ENCODE assay signal across 17 cellular contexts in the genomic region with DNA sequence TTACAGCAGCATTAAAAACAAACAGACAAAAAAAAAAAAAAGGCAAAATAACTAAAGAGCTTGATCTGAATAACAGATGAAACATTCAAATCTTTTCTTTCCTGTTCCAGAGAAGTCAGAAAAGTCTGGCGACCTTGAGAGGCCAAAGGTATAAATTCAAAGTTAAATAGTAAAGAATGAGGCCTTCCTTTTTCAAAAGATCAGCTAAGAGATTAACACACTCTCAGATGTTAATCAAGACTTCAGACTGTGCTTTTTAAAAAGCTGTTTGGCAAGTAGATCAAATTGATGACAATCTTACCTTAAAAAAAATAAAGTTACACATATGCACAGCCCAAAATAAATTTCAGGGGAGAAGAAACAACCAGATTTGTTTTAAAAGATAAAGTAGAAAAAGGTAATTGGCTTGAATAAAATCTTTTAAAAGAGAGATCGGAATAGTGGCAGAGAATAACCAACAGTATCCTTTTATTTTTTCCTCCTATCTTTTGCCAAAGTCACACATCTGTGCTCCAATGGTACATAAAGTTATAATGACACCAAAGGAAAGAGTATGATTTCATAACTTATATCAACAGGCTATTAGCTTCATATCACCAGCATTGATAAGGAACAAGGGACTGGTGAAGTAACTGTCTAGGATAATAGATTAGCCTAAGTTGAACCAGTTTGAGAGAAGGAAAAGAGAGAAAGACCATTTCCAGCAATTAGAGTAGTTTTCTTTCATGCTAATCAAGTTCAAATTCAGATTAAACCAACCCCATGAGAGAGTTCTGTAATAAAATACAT.
DNase-seq lines count a peak whose midpoint lies in the region; ATAC-seq and TF ChIP-seq lines count a peak whose summit lies in the region.
"Had no signal": no experiment of that assay in that cellular context is flagged by ENCODE, and none has a peak within 500 bp of the region (broad histone marks: within the 10 kb centered on the region; RNA-seq: fewer than 3 reads in every experiment).

No MANE protein-coding gene starts in this region.

- H3K27me3 ChIP-seq in H9 (ENCODE audit: insufficient read depth, low read length) (no peaks in the 10 kb centered on the region), muscle layer of duodenum (ENCODE audit: low read depth, low read length) (no peaks in the 10 kb centered on the region), subcutaneous abdominal adipose tissue (ENCODE audit: control insufficient read depth in 5 of 5, insufficient read depth in 4 of 5, low read length in 5 of 5) (no peaks in the 10 kb centered on the region)
- H3K27me3 ChIP-seq in CD8-positive, alpha-beta T cell (ENCODE audit: insufficient read depth, low read length), result no peaks in the 10 kb centered on the region
- H3K27me3 ChIP-seq: Peyer's patch had no signal

- H3K9ac ChIP-seq in H9 (ENCODE audit: extremely low read depth, insufficient read length, low read length) (no peak overlapping the region), subcutaneous abdominal adipose tissue (ENCODE audit: low read length in 5 of 5) (no peak overlapping the region)

- no peak overlapping the region for H3K56ac ChIP-seq in H9 (ENCODE audit: insufficient read length, low read depth, low read length)

- H2BK15ac ChIP-seq in H9 (ENCODE audit: low read depth, low read length), result no peak overlapping the region

- H3K27ac ChIP-seq in H9 (ENCODE audit: insufficient read length, low read depth, low read length), result no peak overlapping the region
- H3K27ac ChIP-seq in muscle layer of duodenum (ENCODE audit: low read length), result peak overlapping the region; percentile 73
- peak overlapping the region; percentile 20 for H3K27ac ChIP-seq in subcutaneous abdominal adipose tissue (ENCODE audit: low read depth, low read length)
- no peak overlapping the region for H3K27ac ChIP-seq in CD8-positive, alpha-beta T cell (ENCODE audit: low read depth, low read length)

- no peaks in the 10 kb centered on the region for H3K9me3 Mint-ChIP-seq in H9
- no peaks in the 10 kb centered on the region for H3K9me3 Mint-ChIP-seq in central memory CD8-positive, alpha-beta T cell
- H3K9me3 Mint-ChIP-seq in CD8-positive, alpha-beta T cell, result no peaks in the 10 kb centered on the region
- H3K9me3 Mint-ChIP-seq: T-cell had no signal

- peaks cover 10 to 19% (median 15%) of the 10 kb centered on the region in 3 experiments; a peak in 6 of 7 replicates for H3K36me3 Mint-ChIP-seq in H9 (ENCODE audit: insufficient read depth in 1 of 3, low read depth in 3 of 3)
- H3K36me3 Mint-ChIP-seq in central memory CD8-positive, alpha-beta T cell (ENCODE audit: insufficient read depth), result peaks cover 23% of the 10 kb centered on the region
- H3K36me3 Mint-ChIP-seq in CD8-positive, alpha-beta T cell, result peaks cover 44% of the 10 kb centered on the region

- no peaks in the 10 kb centered on the region for H3K27me3 Mint-ChIP-seq in H9 (ENCODE audit: low read depth)
- H3K27me3 Mint-ChIP-seq in central memory CD8-positive, alpha-beta T cell, result no peaks in the 10 kb centered on the region
- no peaks in the 10 kb centered on the region for H3K27me3 Mint-ChIP-seq in CD8-positive, alpha-beta T cell (ENCODE audit: low read depth)
- H3K27me3 Mint-ChIP-seq: T-cell had no signal

- H3K4me1 Mint-ChIP-seq in H9, result peaks cover 13 to 15% of the 10 kb centered on the region in 2 experiments
- H3K4me1 Mint-ChIP-seq in central memory CD8-positive, alpha-beta T cell, result no peaks in the 10 kb centered on the region
- H3K4me1 Mint-ChIP-seq in CD8-positive, alpha-beta T cell (ENCODE audit: low read depth), result no peaks in the 10 kb centered on the region

- H2BK20ac ChIP-seq in H9 (ENCODE audit: low read depth, low read length, poor library complexity, severe bottlenecking), result no peak overlapping the region

- no peaks in the 10 kb centered on the region for H3K4me1 ChIP-seq in H9 (ENCODE audit: insufficient read depth, low read length)
- peaks cover 5 to 38% of the 10 kb centered on the region in 2 donors for H3K4me1 ChIP-seq in muscle layer of duodenum (ENCODE audit: control insufficient read depth in 1 of 2, insufficient read depth in 2 of 2, low read length in 2 of 2)
- H3K4me1 ChIP-seq in subcutaneous abdominal adipose tissue (ENCODE audit: control insufficient read depth in 5 of 5, insufficient read depth in 5 of 5, low read length in 5 of 5), result peaks cover 0 to 5% (median 0%) of the 10 kb centered on the region in 5 donors
- no peaks in the 10 kb centered on the region for H3K4me1 ChIP-seq in CD8-positive, alpha-beta T cell (ENCODE audit: insufficient read depth, low read length)
- H3K4me1 ChIP-seq: Peyer's patch had no signal

- no peak overlapping the region for H2AK5ac ChIP-seq in H9 (ENCODE audit: insufficient read length, low read length)

- H3K9me3 ChIP-seq in H9 (ENCODE audit: control insufficient read depth, low read depth, low read length) (no peaks in the 10 kb centered on the region), muscle layer of duodenum (ENCODE audit: control insufficient read depth in 1 of 2, low read length in 2 of 2) (no peaks in the 10 kb centered on the region), subcutaneous abdominal adipose tissue (ENCODE audit: control insufficient read depth in 5 of 5, low read length in 5 of 5) (no peaks in the 10 kb centered on the region)
- no peaks in the 10 kb centered on the region for H3K9me3 ChIP-seq in CD8-positive, alpha-beta T cell (ENCODE audit: low read length)
- H3K9me3 ChIP-seq: Peyer's patch had no signal

- intact Hi-C loops in CD8-positive, alpha-beta T cell (cut with DNase I, micrococcal nuclease), result no loop called here

- no peaks in the 10 kb centered on the region for H3K79me1 ChIP-seq in H9 (ENCODE audit: insufficient read depth, low read depth, low read length, poor library complexity, severe bottlenecking)

- H3K79me2 ChIP-seq in H9 (ENCODE audit: insufficient read depth, low read length), result no peaks in the 10 kb centered on the region; the same call in 1 of the 2 replicates

- H3K4me3 ChIP-seq in muscle layer of duodenum (ENCODE audit: low read depth in 1 of 2, low read length in 2 of 2) (no peak overlapping the region), subcutaneous abdominal adipose tissue (ENCODE audit: low read depth in 1 of 5, low read length in 5 of 5) (no peak overlapping the region)
- no peak overlapping the region for H3K4me3 ChIP-seq in CD8-positive, alpha-beta T cell (ENCODE audit: low read depth, low read length)
- H3K4me3 ChIP-seq: Peyer's patch had no signal

- no peak overlapping the region for H4K5ac ChIP-seq in H9 (ENCODE audit: insufficient read length, low read depth, low read length)

- CTCF ChIA-PET in CD8-positive, alpha-beta T cell (lab: Charles Lee), result no interaction called here

- ATAC-seq in central memory CD8-positive, alpha-beta T cell (replicated peaks; ENCODE audit: extremely low read depth, poor library complexity, severe bottlenecking), result no peak
- no peak for ATAC-seq in CD8-positive, alpha-beta T cell
- no peak for ATAC-seq in GM21528 (IDR thresholded peaks at IDR 0.05; ENCODE audit: low FRiP score, unreplicated experiment)
- ATAC-seq: HCT116, T-cell had no signal

- peaks cover 4 to 9% of the 10 kb centered on the region in 2 donors for H3K36me3 ChIP-seq in muscle layer of duodenum (ENCODE audit: control insufficient read depth in 1 of 2, insufficient read depth in 2 of 2, low read length in 2 of 2)
- peaks cover 4 to 30% (median 15%) of the 10 kb centered on the region in 5 donors for H3K36me3 ChIP-seq in subcutaneous abdominal adipose tissue (ENCODE audit: control insufficient read depth in 5 of 5, insufficient read depth in 5 of 5, low read length in 5 of 5)
- no peaks in the 10 kb centered on the region for H3K36me3 ChIP-seq in CD8-positive, alpha-beta T cell (ENCODE audit: insufficient read depth, low read length)

- H2BK12ac ChIP-seq in H9 (ENCODE audit: insufficient read length, low read depth, low read length), result no peak overlapping the region

- H3K23me2 ChIP-seq in H9 (ENCODE audit: insufficient read length, low read depth, low read length, poor library complexity, severe bottlenecking), result no peaks in the 10 kb centered on the region

- POLR2A ChIA-PET in CD8-positive, alpha-beta T cell (lab: Charles Lee), result no interaction called here

- no peak overlapping the region for H3T11ph ChIP-seq in H9 (ENCODE audit: low read length)

- H2AFZ ChIP-seq in H9 (ENCODE audit: low read length), result no peak overlapping the region

- no peak overlapping the region for H3K4ac ChIP-seq in H9 (ENCODE audit: low read depth, low read length)

- no peak overlapping the region for H4K8ac ChIP-seq in H9 (replicated peaks; ENCODE audit: insufficient read length, low read depth, low read length)

- no peak overlapping the region for H2BK5ac ChIP-seq in H9 (ENCODE audit: insufficient read length, low read length)

- no peak overlapping the region for H4K91ac ChIP-seq in H9 (ENCODE audit: insufficient read length, low read depth, low read length)

- H3K18ac ChIP-seq in H9 (ENCODE audit: insufficient read length, low read depth, low read length), result no peak overlapping the region

- H4K20me1 ChIP-seq in H9 (ENCODE audit: control insufficient read depth, insufficient read depth, insufficient read length), result no peaks in the 10 kb centered on the region

- no peak overlapping the region for H3K4me2 ChIP-seq in H9 (ENCODE audit: insufficient read depth, insufficient read length, low read length)

- WGBS in H9 (ENCODE audit: extremely low coverage, insufficient read length, low lambda C conversion rate), result no CpG with 5 or more reads among the region's 2 CpGs

- no peak overlapping the region for H3K4me3 Mint-ChIP-seq in H9
- no peak overlapping the region for H3K4me3 Mint-ChIP-seq in central memory CD8-positive, alpha-beta T cell
- no peak overlapping the region for H3K4me3 Mint-ChIP-seq in CD8-positive, alpha-beta T cell
- H3K4me3 Mint-ChIP-seq: T-cell had no signal

- no peak for TF ChIP-seq CTCF in H9 (conservative IDR thresholded peaks at IDR 0.05)
- TF ChIP-seq CTCF in CD8-positive, alpha-beta T cell (IDR thresholded peaks at IDR 0.05), result no peak

- no peak overlapping the region for H2BK120ac ChIP-seq in H9 (ENCODE audit: low read depth, low read length, poor library complexity, severe bottlenecking)

- DNase-seq in H9 (no peak), COR-L47 (lab: John Stamatoyannopoulos, UW) (no peak), hippocampal formation (lab: John Stamatoyannopoulos, UW) (no peak)
- DNase-seq in central memory CD8-positive, alpha-beta T cell (ENCODE audit: low spot score in 2 of 2), result no peak
- no peak for DNase-seq in CD8-positive, alpha-beta T cell
- DNase-seq: activated CD4-positive, CD25-positive, alpha-beta regulatory T cell treated with anti-CD3 and anti-CD28 coated beads, Interleukin-2, amount 50 U/mL, for 72 hours; AML-193; dermis blood vessel endothelial cell; NCI-H1930; NCI-H524 treated with DMSO at 0.1 percent for 48 hours; Peyer's patch; stimulated activated CD4-positive, alpha-beta T cell treated with anti-CD3 and anti-CD28 coated beads, Interleukin-2, amount 100 ng/mL, for 48 hours; T-cell had no signal

- peak overlapping the region; percentile 8 to 84 (median 67); a peak in 5 of 7 replicates for H3K27ac Mint-ChIP-seq in H9
- H3K27ac Mint-ChIP-seq in central memory CD8-positive, alpha-beta T cell (ENCODE audit: low read depth), result peak overlapping the region; percentile 58
- no peak overlapping the region for H3K27ac Mint-ChIP-seq in CD8-positive, alpha-beta T cell
- H3K27ac Mint-ChIP-seq: T-cell had no signal

- no peak overlapping the region for H3K14ac ChIP-seq in H9 (ENCODE audit: insufficient read depth, low read length)

- no peak overlapping the region for H3K23ac ChIP-seq in H9 (ENCODE audit: insufficient read length, low read depth, low read length)

Comparison
In these comparisons a context has a peak if more than half of its experiments do, and no peak if none do; other contexts are left out.
1. H3K27ac ChIP-seq: peak in muscle layer of duodenum (single experiment) and subcutaneous abdominal adipose tissue (single experiment); none in H9 (single experiment) and CD8-positive, alpha-beta T cell (single experiment).